ENCODE assay signal across 15 cellular contexts in genomic region chr9:126638571-126639132, GRCh38. TPM values are rescaled to one million over a fixed set of nuclear protein-coding genes. Genes with fewer than 3 reads are reported as not detected.
DNase-seq lines count a peak whose midpoint lies in the region; ATAC-seq and TF ChIP-seq lines count a peak whose summit lies in the region.
"Had no signal": no experiment of that assay in that cellular context is flagged by ENCODE, and none has a peak within 500 bp of the region (broad histone marks: within the 10 kb centered on the region; RNA-seq: fewer than 3 reads in every experiment).

No MANE protein-coding gene starts in this region.

- no peaks in the 10 kb centered on the region for H3K36me3 Mint-ChIP-seq in glutamatergic neuron (ENCODE audit: unreplicated experiment)

- no peak overlapping the region for H3K9ac ChIP-seq in stomach smooth muscle (ENCODE audit: low read length in 2 of 2)

- peaks cover 21% of the 10 kb centered on the region for H3K27me3 Mint-ChIP-seq in glutamatergic neuron (ENCODE audit: unreplicated experiment)

- peak overlapping the region; percentile 43 for H3K27ac Mint-ChIP-seq in glutamatergic neuron (ENCODE audit: unreplicated experiment)
- H3K27ac Mint-ChIP-seq: activated T-helper 2 cell treated with anti-CD3 and anti-CD28 coated beads, Interferon-gamma antibody, Interleukin-2, Interleukin-4, amounts not matched to agents 10 μg/mL and 5 μg/mL and 100 μg/mL, durations not matched to agents 14 hours and 24 hours and 36 hours had no signal

- TF ChIP-seq CTCF in glutamatergic neuron (IDR thresholded peaks at IDR 0.05; ENCODE audit: partially characterized antibody, unreplicated experiment) = no peak

- H3K36me3 ChIP-seq in stomach smooth muscle (ENCODE audit: control insufficient read depth in 2 of 2, insufficient read depth in 2 of 2, low read length in 2 of 2) = no peaks in the 10 kb centered on the region
- H3K36me3 ChIP-seq: tibial nerve had no signal

- H3K27me3 ChIP-seq in stomach smooth muscle (ENCODE audit: control insufficient read depth in 1 of 2, insufficient read depth in 2 of 2, low read length in 2 of 2) = peaks cover 50 to 57% of the 10 kb centered on the region in 2 donors

- DNase-seq in NCI-H524 (lab: John Stamatoyannopoulos, UW) (peak; percentile 24 to 64), NCI-H524 treated with DMSO at 0.1 percent for 48 hours (lab: John Stamatoyannopoulos, UW) (no peak), NCI-H526 treated with DMSO at 0.1 percent for 48 hours (lab: John Stamatoyannopoulos, UW) (peak; percentile 57), glutamatergic neuron (peak; percentile 72), pons (ENCODE audit: low spot score) (no peak), NAMALWA (ENCODE audit: low spot score) (no peak)
- DNase-seq: EL, erythroblast, Kasumi-1, SW 1271 had no signal

- peaks cover 25% of the 10 kb centered on the region for H3K4me1 Mint-ChIP-seq in glutamatergic neuron (ENCODE audit: low read depth, unreplicated experiment)

- peak overlapping the region; percentile 22 to 31 for H3K4me3 ChIP-seq in stomach smooth muscle (ENCODE audit: low read length in 2 of 2)
- H3K4me3 ChIP-seq: tibial nerve had no signal

- peaks cover 7% of the 10 kb centered on the region for H3K9me3 Mint-ChIP-seq in glutamatergic neuron (ENCODE audit: unreplicated experiment)
- H3K9me3 Mint-ChIP-seq: activated T-helper 2 cell treated with anti-CD3 and anti-CD28 coated beads, Interferon-gamma antibody, Interleukin-2, Interleukin-4, amounts not matched to agents 10 μg/mL and 5 μg/mL and 100 μg/mL, durations not matched to agents 14 hours and 24 hours and 36 hours had no signal

- ATAC-seq in HG03095 (IDR thresholded peaks at IDR 0.05; ENCODE audit: unreplicated experiment) = no peak

- no peaks in the 10 kb centered on the region for H3K4me1 ChIP-seq in stomach smooth muscle (ENCODE audit: control insufficient read depth, insufficient read depth, low read length)

- no peak overlapping the region for H3K27ac ChIP-seq in stomach smooth muscle (ENCODE audit: low read length)
- H3K27ac ChIP-seq: tibial nerve had no signal

- H3K4me3 Mint-ChIP-seq in glutamatergic neuron (ENCODE audit: unreplicated experiment) = peak overlapping the region; percentile 78

- H3K9me3 ChIP-seq in stomach smooth muscle (ENCODE audit: control insufficient read depth in 2 of 2, low read length in 2 of 2) = no peaks in the 10 kb centered on the region
- H3K9me3 ChIP-seq: tibial nerve had no signal

RNA-seq across cellular contexts. Expression of gene LMX1B, which starts 24.9 kb away (rescaled TPM):
- 0.27 TPM for total RNA-seq in glutamatergic neuron (ENCODE audit: unreplicated experiment)
- total RNA-seq: activated T-helper 2 cell treated with anti-CD3 and anti-CD28 coated beads, Interferon-gamma antibody, Interleukin-2, Interleukin-4, amounts not matched to agents 10 μg/mL and 5 μg/mL and 100 μg/mL, durations not matched to agents 14 hours and 24 hours and 36 hours; myocyte had no signal

Comparison
In these comparisons a context has a peak if more than half of its experiments do, and no peak if none do; other contexts are left out.
1. DNase-seq: peak in NCI-H524 (2 of 2), NCI-H526 treated with DMSO at 0.1 percent for 48 hours (single experiment) and glutamatergic neuron (single experiment); none in NCI-H524 treated with DMSO at 0.1 percent for 48 hours (single experiment), pons (single experiment) and NAMALWA (single experiment).